ENCODE assay signal across 20 cellular contexts in the genomic region with DNA sequence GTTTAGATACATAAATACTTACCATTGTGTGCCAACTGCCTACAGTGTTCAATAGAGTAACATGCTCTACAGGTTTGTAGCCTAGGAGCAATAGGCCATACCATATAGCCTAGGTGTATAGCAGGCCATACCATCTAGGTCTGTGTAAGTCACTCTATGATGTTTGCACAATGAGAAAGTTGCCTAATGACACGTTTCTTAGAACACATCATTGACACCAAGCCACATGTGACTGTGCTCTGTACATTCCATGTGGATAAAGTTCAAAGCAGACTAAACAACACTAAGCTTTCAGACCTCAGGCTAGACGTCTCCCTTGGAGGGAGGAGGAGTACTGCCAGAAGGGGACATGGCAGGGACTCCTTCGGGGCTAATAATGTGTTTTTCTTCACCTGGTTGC.
"Had no signal": no experiment of that assay in that cellular context is flagged by ENCODE, and none has a peak within 500 bp of the region (broad histone marks: within the 10 kb centered on the region; RNA-seq: fewer than 3 reads in every experiment).

No MANE protein-coding gene starts in this region.

- H3K27ac ChIP-seq: esophagus squamous epithelium, foreskin keratinocyte, neural progenitor cell, right atrium auricular region, skin epidermis, stomach had no signal

- H3K9me3 ChIP-seq: esophagus squamous epithelium, mucosa of descending colon, right atrium auricular region, stomach had no signal

- FAIRE-seq: astrocyte had no signal

- DNase-seq: activated CD4-positive, alpha-beta T cell treated with anti-CD3 and anti-CD28 coated beads, Interleukin-2, amount 50 U/mL, for 1 hour; activated CD8-positive, alpha-beta memory T cell treated with anti-CD3 and anti-CD28 coated beads, Interleukin-2, amount 50 U/mL, for 4 hours; activated naive CD4-positive, alpha-beta T cell treated with anti-CD3 and anti-CD28 coated beads, Interleukin-2, amount 50 U/mL, for 16 hours; activated T-cell treated with anti-CD3 and anti-CD28 coated beads, Interleukin-2, amount 50 U/mL, for 4 hours; effector CD8-positive, alpha-beta T cell; esophagus squamous epithelium; foreskin keratinocyte; head of caudate nucleus; kidney glomerular epithelial cell; left ventricle myocardium superior; mucosa of descending colon; naive B cell; stimulated activated CD4-positive, alpha-beta T cell treated with anti-CD3 and anti-CD28 coated beads, Interleukin-15, amount 100 ng/mL, for 24 hours; stimulated activated CD4-positive, alpha-beta T cell treated with anti-CD3 and anti-CD28 coated beads, Interleukin-4, amount 100 ng/mL, for 1 hour; stomach had no signal

- ATAC-seq: activated CD4-positive, CD25-positive, alpha-beta regulatory T cell treated with anti-CD3 and anti-CD28 coated beads, Interleukin-2, amount 50 U/mL, for 24 hours; foreskin keratinocyte; left ventricle myocardium superior; mucosa of descending colon had no signal

- H3K4me1 ChIP-seq: foreskin keratinocyte, neural progenitor cell had no signal

- H3K27me3 ChIP-seq: esophagus squamous epithelium, foreskin keratinocyte, neural progenitor cell, right atrium auricular region, stomach had no signal

- H3K36me3 ChIP-seq: neural progenitor cell, right atrium auricular region had no signal

- H3K4me3 ChIP-seq: esophagus squamous epithelium, mucosa of descending colon, neural progenitor cell, right atrium auricular region, skin epidermis, stomach had no signal
